8 cellular contexts compared by ENCODE assay signal in the genomic region with DNA sequence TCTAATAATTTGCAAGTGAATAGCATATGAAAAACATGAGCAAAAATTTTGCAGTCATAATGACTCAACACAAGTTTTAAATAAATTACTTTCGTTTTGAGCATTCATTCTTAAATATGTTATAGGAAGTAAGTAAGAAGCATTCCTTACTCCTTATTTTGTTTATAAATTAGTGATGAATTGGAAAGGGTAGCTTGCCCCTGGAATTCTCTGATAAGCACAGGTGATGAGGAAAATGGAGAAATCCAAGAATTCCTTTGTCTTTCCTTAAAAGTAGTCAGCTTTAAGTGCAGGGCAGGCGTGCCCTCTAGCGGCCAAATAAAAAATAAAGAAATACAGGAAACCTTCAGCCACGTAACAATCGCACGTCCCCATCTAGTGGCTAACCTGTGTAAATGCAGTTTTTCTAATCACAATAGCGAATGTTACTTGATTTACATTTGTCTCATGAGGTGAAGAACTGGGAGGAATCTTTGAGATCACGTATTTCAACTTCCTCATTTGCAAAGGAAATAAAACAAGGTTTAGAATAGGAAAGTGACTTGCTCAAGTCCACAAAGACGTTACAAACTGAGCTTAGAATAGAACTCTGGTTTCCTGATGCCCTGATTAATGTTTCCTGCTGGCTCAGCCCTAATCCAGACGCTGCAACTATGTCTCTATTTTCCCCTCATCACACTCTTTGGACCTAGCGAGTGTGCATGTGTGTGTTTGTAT. TPM values are rescaled to one million over a fixed set of nuclear protein-coding genes. Genes with fewer than 3 reads are reported as not detected.
DNase-seq lines count a peak whose midpoint lies in the region; ATAC-seq and TF ChIP-seq lines count a peak whose summit lies in the region.

No MANE protein-coding gene starts in this region.

- DNase-seq in BJ (ENCODE audit: low read depth), result peak; percentile 31
- DNase-seq in activated CD4-positive, alpha-beta T cell treated with anti-CD3 and anti-CD28 coated beads, Interleukin-2, amount 50 U/mL, for 4 hours, result peak; percentile 26 to 43
- peak; percentile 71 for DNase-seq in epithelial cell of esophagus (ENCODE audit: low read depth)
- DNase-seq in thoracic aorta (ENCODE audit: low spot score), result no peak
- DNase-seq in cerebellar nuclear complex (lab: John Stamatoyannopoulos, UW), result no peak

- H3K9me3 ChIP-seq in thoracic aorta, result no peaks in the 10 kb centered on the region

- POLR2A ChIA-PET in BJ (lab: Charles Lee), result no interaction called here

- peaks cover 3% of the 10 kb centered on the region for H3K36me3 Mint-ChIP-seq in nephron (ENCODE audit: low read depth)

- H3K4me3 ChIP-seq in BJ (ENCODE audit: low read depth, low read length) (no peak overlapping the region), epithelial cell of esophagus (ENCODE audit: low read length) (no peak overlapping the region), thoracic aorta (peak overlapping the region; percentile 60)

- no peak overlapping the region for H3K4me3 Mint-ChIP-seq in nephron

- H3K27ac Mint-ChIP-seq in nephron, result no peak overlapping the region

- ATAC-seq in GM19452 (IDR thresholded peaks at IDR 0.05; ENCODE audit: unreplicated experiment) (peak; percentile 86), HG03521 (IDR thresholded peaks at IDR 0.05; ENCODE audit: unreplicated experiment) (peak; percentile 89), thoracic aorta (ENCODE audit: insufficient number of reproducible peaks, low FRiP score, low read depth) (peak; percentile 82)

- H3K4me1 ChIP-seq in thoracic aorta (ENCODE audit: control insufficient read depth in 1 of 2, low read depth in 2 of 2), result no peaks in the 10 kb centered on the region

- no peaks in the 10 kb centered on the region for H3K36me3 ChIP-seq in BJ (ENCODE audit: control insufficient read depth, insufficient read depth, low read length)
- no peaks in the 10 kb centered on the region for H3K36me3 ChIP-seq in thoracic aorta

- peaks cover 5% of the 10 kb centered on the region for H3K27me3 Mint-ChIP-seq in nephron (ENCODE audit: low read depth)

- CTCF ChIA-PET in BJ (lab: Yijun Ruan, JAX), result interaction anchor here (0.7 to 3.9 kb wide), 41 partner anchors 10 to 319 kb away, joined by 3 to 107 read pairs (median 4); no protein-coding TSS in a partner anchor

- TF ChIP-seq CTCF in BJ (IDR thresholded peaks at IDR 0.05; ENCODE audit: insufficient read depth, low read depth, low read length), result peak; percentile 72
- peak; percentile 93 for TF ChIP-seq CTCF in epithelial cell of esophagus (IDR thresholded peaks at IDR 0.05; ENCODE audit: insufficient read depth, low read depth, low read length, missing control alignments)
- peak; percentile 98 to 99 (median 99) for TF ChIP-seq CTCF in nephron (IDR thresholded peaks at IDR 0.05; ENCODE audit: unreplicated experiment in 3 of 3)
- TF ChIP-seq CTCF in thoracic aorta (IDR thresholded peaks at IDR 0.05), result peak; percentile 80

- H3K9me3 Mint-ChIP-seq in nephron, result peaks cover 13% of the 10 kb centered on the region

- H3K4me1 Mint-ChIP-seq in nephron, result no peaks in the 10 kb centered on the region

- H3K27ac ChIP-seq in thoracic aorta, result no peak overlapping the region

- H3K27me3 ChIP-seq in BJ (ENCODE audit: control insufficient read depth, insufficient read depth, low read length) (no peaks in the 10 kb centered on the region), thoracic aorta (replicated peaks; ENCODE audit: insufficient read depth) (no peaks in the 10 kb centered on the region)

RNA-seq across cellular contexts. Expression of gene ZNG1B, which starts 47.2 kb away (rescaled TPM):
- 7.0 and 18.4 TPM in 2 replicates for polyA plus RNA-seq in BJ (2011; rRNA removed)
- polyA minus RNA-seq in BJ (2011; rRNA and poly(A)+ RNA removed), result 11.8 and 19.7 TPM in 2 replicates
- total RNA-seq in thoracic aorta, result 10 to 100 TPM; 15.4 to 34.1 TPM

Comparison
In these comparisons a context has a peak if more than half of its experiments do, and no peak if none do; other contexts are left out.
1. DNase-seq: peak in BJ (single experiment), activated CD4-positive, alpha-beta T cell treated with anti-CD3 and anti-CD28 coated beads, Interleukin-2, amount 50 U/mL, for 4 hours (2 of 2) and epithelial cell of esophagus (single experiment); none in thoracic aorta (single experiment) and cerebellar nuclear complex (0 of 2).
2. Peak in every context shown above with its lines, with median percentiles within 50 percentile points of each other: CTCF ChIP-seq and ATAC-seq.